Comparison of ENCODE assay signal across 8 cellular contexts in genomic region chr6:31546339-31546961, GRCh38. TPM values are rescaled to one million over a fixed set of nuclear protein-coding genes. Genes with fewer than 3 reads are reported as not detected.
DNase-seq lines count a peak whose midpoint lies in the region; ATAC-seq and TF ChIP-seq lines count a peak whose summit lies in the region.

ATP6V1G2 (minus strand) TSS chr6:31546608; CDS start chr6:31546559, 49 bp downstream.

- no peaks in the 10 kb centered on the region for H3K27me3 Mint-ChIP-seq in activated T-helper 17 cell treated with anti-CD3 and anti-CD28 coated beads, Interleukin-2, amount 50 U/mL, for 72 hours
- H3K27me3 Mint-ChIP-seq in natural killer cell (ENCODE audit: low read depth in 2 of 2), result no peaks in the 10 kb centered on the region

- H3K4me3 ChIP-seq in LNCaP clone FGC (ENCODE audit: low read depth, low read length), result peak within 1 kb of the TSS; percentile 60

- CTCF ChIA-PET in RWPE1 (lab: Yijun Ruan, JAX), result interaction anchor here (0.5 to 6.3 kb wide), 12 partner anchors 11 to 321 kb away, joined by 3 to 96 read pairs (median 4); partner anchors contain the start of gene LTB

- peak within 1 kb of the TSS; percentile 76 for H3K27ac ChIP-seq in RWPE1

- peak; percentile 45 for ATAC-seq in GM21619 (IDR thresholded peaks at IDR 0.05; ENCODE audit: unreplicated experiment)
- ATAC-seq in activated T-helper 17 cell treated with anti-CD3 and anti-CD28 coated beads, Interleukin-2, amount 50 U/mL, for 72 hours (replicated peaks), result peak; percentile 69
- peak; percentile 50 to 67 (median 56) for ATAC-seq in natural killer cell

- TF ChIP-seq CTCF in LNCaP clone FGC (IDR thresholded peaks at IDR 0.05; ENCODE audit: control insufficient read depth, extremely low read depth, insufficient read depth) (peak; percentile 98), RWPE1 (conservative IDR thresholded peaks at IDR 0.05; ENCODE audit: low read depth) (peak; percentile 98), natural killer cell (IDR thresholded peaks at IDR 0.05) (peak; percentile 95)

- H3K9me3 Mint-ChIP-seq in activated T-helper 17 cell treated with anti-CD3 and anti-CD28 coated beads, Interleukin-2, amount 50 U/mL, for 72 hours, result no peaks in the 10 kb centered on the region
- H3K9me3 Mint-ChIP-seq in natural killer cell, result no peaks in the 10 kb centered on the region

- peak within 1 kb of the TSS; percentile 88 for H3K4me3 Mint-ChIP-seq in activated T-helper 17 cell treated with anti-CD3 and anti-CD28 coated beads, Interleukin-2, amount 50 U/mL, for 72 hours
- peak within 1 kb of the TSS; percentile 95 for H3K4me3 Mint-ChIP-seq in natural killer cell

- intact Hi-C loops in natural killer cell (cut with micrococcal nuclease), result loop anchor here (1.0 to 10.0 kb wide), 3 partner anchors 52 to 188 kb away; partner anchors contain the start of genes BAG6 and CLIC1

- H3K36me3 Mint-ChIP-seq in activated T-helper 17 cell treated with anti-CD3 and anti-CD28 coated beads, Interleukin-2, amount 50 U/mL, for 72 hours (ENCODE audit: low read depth), result peaks cover 52% of the 10 kb centered on the region
- peaks cover 2% of the 10 kb centered on the region for H3K36me3 Mint-ChIP-seq in natural killer cell

- DNase-seq in CMK (ENCODE audit: low read depth), result peak; percentile 86
- DNase-seq in LNCaP clone FGC (ENCODE audit: low read depth), result peak; percentile 88
- DNase-seq in RWPE1 (ENCODE audit: low spot score), result peak; percentile 84
- peak; percentile 93 for DNase-seq in fibroblast of peridontal ligament (ENCODE audit: extremely low read depth)
- DNase-seq in natural killer cell, result peak; percentile 80
- DNase-seq in stimulated activated naive CD4-positive, alpha-beta T cell (lab: John Stamatoyannopoulos, UW), result peak; percentile 62 to 83 (median 76)

- POLR2A ChIA-PET in RWPE1 (lab: Yijun Ruan, JAX; ENCODE audit: low non-redundant PET), result no interaction called here

- peaks cover 13% of the 10 kb centered on the region for H3K4me1 Mint-ChIP-seq in activated T-helper 17 cell treated with anti-CD3 and anti-CD28 coated beads, Interleukin-2, amount 50 U/mL, for 72 hours
- peaks cover 38 to 46% of the 10 kb centered on the region in 2 donors for H3K4me1 Mint-ChIP-seq in natural killer cell

- peak within 1 kb of the TSS; percentile 87 for H3K27ac Mint-ChIP-seq in activated T-helper 17 cell treated with anti-CD3 and anti-CD28 coated beads, Interleukin-2, amount 50 U/mL, for 72 hours
- H3K27ac Mint-ChIP-seq in natural killer cell, result peak within 1 kb of the TSS; percentile 90 to 97

RNA-seq across cellular contexts. Expression of gene ATP6V1G2, which starts in this region (rescaled TPM):
- 1 to 10 TPM; 2.1 to 2.4 TPM for total RNA-seq in activated T-helper 17 cell treated with anti-CD3 and anti-CD28 coated beads, Interleukin-2, amount 50 U/mL, for 72 hours
- total RNA-seq in natural killer cell, result 1 to 10 TPM; 1.0 to 2.5 (median 2.1) TPM

Comparison
In these comparisons a context has a peak if more than half of its experiments do, and no peak if none do; other contexts are left out.
1. Peak in every context shown above with its lines: DNase-seq, ATAC-seq, H3K4me3 ChIP-seq and H3K27ac ChIP-seq.